Comparison of ENCODE assay signal across 8 cellular contexts in the genomic region with DNA sequence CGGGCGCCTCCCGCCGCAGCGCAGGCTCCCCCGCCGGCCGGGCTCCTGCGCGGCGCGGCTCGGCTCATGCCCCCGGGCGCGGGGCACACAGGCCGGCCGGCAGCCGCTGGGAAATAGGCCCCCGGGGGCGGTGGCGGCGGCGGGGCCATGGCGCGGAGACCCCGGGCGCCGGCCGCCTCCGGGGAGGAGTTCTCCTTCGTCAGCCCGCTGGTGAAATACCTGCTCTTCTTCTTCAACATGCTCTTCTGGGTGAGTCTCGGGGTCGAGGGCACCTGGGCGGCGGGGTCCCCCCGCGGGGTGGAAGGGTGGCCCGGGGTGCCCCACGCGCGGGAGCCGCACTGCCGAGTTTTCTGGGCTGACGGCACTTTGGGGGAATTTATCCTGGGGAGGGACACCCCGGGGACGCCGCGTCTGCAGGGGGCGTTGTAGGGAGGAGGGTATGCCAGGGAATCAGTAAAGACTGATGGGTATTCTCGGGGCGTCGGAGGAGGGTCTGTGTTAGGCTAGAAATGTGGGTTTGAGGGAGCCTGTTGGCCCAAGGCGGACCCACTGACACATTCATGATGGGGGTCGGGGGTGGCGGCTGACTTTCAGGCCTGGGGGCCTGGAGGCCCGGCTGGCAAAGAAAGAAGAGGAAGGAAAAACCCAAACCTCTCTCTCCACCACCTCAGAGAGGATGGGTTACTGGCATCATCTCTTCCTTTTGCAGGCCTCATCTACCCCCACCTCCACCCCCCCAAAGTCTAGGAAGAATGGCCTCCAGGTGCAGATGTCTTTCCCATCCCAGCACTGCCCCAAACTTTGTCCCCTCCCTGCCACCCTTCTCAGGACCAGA. TPM values are rescaled to one million over a fixed set of nuclear protein-coding genes. Genes with fewer than 3 reads are reported as not detected.
DNase-seq lines count a peak whose midpoint lies in the region; ATAC-seq and TF ChIP-seq lines count a peak whose summit lies in the region.

No MANE protein-coding gene starts in this region.

- peaks cover 28% of the 10 kb centered on the region for H3K27me3 ChIP-seq in H7 (ENCODE audit: control insufficient read depth, insufficient read depth, low read length)
- H3K27me3 ChIP-seq in Peyer's patch: no peaks in the 10 kb centered on the region
- peaks cover 5% of the 10 kb centered on the region for H3K27me3 ChIP-seq in neural cell (ENCODE audit: insufficient read depth, low read depth, low read length)

- H4K20me1 ChIP-seq in neural cell (ENCODE audit: insufficient read depth): no peaks in the 10 kb centered on the region

- ATAC-seq in HG02870 (IDR thresholded peaks at IDR 0.05; ENCODE audit: unreplicated experiment): no peak

- TF ChIP-seq EP300 in neural cell (conservative IDR thresholded peaks at IDR 0.05; ENCODE audit: poor library complexity, severe bottlenecking): no peak

- DNase-seq in H7: peak; percentile 71
- DNase-seq in Peyer's patch: peak in 2 of 3 donors; percentile 58 to 64
- DNase-seq in coronary artery (ENCODE audit: low spot score): no peak
- no peak for DNase-seq in NCI-H748 (lab: John Stamatoyannopoulos, UW; ENCODE audit: unreplicated experiment)
- DNase-seq in posterior vena cava (ENCODE audit: low spot score): no peak

- H3K4me1 ChIP-seq in Peyer's patch: peaks cover 0 to 7% (median 0%) of the 10 kb centered on the region in 4 donors

- peak overlapping the region; percentile 75 for H3K4me3 ChIP-seq in GM08714 (ENCODE audit: low read length)
- H3K4me3 ChIP-seq in H7 (ENCODE audit: insufficient read depth, low read depth, low read length): peak overlapping the region; percentile 57
- H3K4me3 ChIP-seq in Peyer's patch: peak overlapping the region; percentile 60 to 75 (median 65)
- peak overlapping the region; percentile 75 for H3K4me3 ChIP-seq in coronary artery
- peak overlapping the region; percentile 69 for H3K4me3 ChIP-seq in neural cell (ENCODE audit: low read length)

- intact Hi-C loops in posterior vena cava (cut with DNase I): no loop called here

- peak in 2 of 6 experiments; percentile 12 to 27 for TF ChIP-seq CTCF in Peyer's patch (IDR thresholded peaks at IDR 0.05)
- no peak for TF ChIP-seq CTCF in coronary artery (IDR thresholded peaks at IDR 0.05)
- TF ChIP-seq CTCF in neural cell (IDR thresholded peaks at IDR 0.05; ENCODE audit: poor library complexity, severe bottlenecking): peak; percentile 52

- H3K9ac ChIP-seq in neural cell (ENCODE audit: low read length): peak overlapping the region; percentile 39

- no peak overlapping the region for H2AFZ ChIP-seq in neural cell (ENCODE audit: low read depth, low read length)

- H3K36me3 ChIP-seq in H7 (replicated peaks; ENCODE audit: control insufficient read depth, insufficient read depth, low read length) (no peaks in the 10 kb centered on the region), Peyer's patch (no peaks in the 10 kb centered on the region), neural cell (ENCODE audit: insufficient read depth, low read length) (no peaks in the 10 kb centered on the region)

- peak overlapping the region; percentile 62 for H3K4me2 ChIP-seq in neural cell (ENCODE audit: low read length)

- H3K9me3 ChIP-seq in Peyer's patch (no peaks in the 10 kb centered on the region), neural cell (ENCODE audit: low read length) (no peaks in the 10 kb centered on the region)

- no peaks in the 10 kb centered on the region for H3K9me2 ChIP-seq in neural cell (ENCODE audit: insufficient read depth, low read length)

- no peak for TF ChIP-seq RAD21 in neural cell (conservative IDR thresholded peaks at IDR 0.05)

- H3K27ac ChIP-seq in Peyer's patch (peak overlapping the region; percentile 58 to 88 (median 62)), coronary artery (peak overlapping the region in 1 of 2 donors; percentile 16), neural cell (ENCODE audit: low read length) (no peak overlapping the region)

- no peaks in the 10 kb centered on the region for H3F3A ChIP-seq in neural cell (ENCODE audit: insufficient read depth, low read length, poor library complexity, severe bottlenecking)

- no peaks in the 10 kb centered on the region for H3K79me2 ChIP-seq in neural cell (replicated peaks; ENCODE audit: insufficient read depth, low read length)

- TF ChIP-seq POLR2A in Peyer's patch (IDR thresholded peaks at IDR 0.05): no peak

TF ChIP-seq in neural cell, 6 proteins besides CTCF, POLR2A, EP300 and RAD21:
- TF ChIP-seq EZH2 (IDR thresholded peaks at IDR 0.05; ENCODE audit: borderline replicate concordance, insufficient read depth, low read length, poor library complexity, severe bottlenecking): no peak
- TF ChIP-seq TAF1 (IDR thresholded peaks at IDR 0.05; ENCODE audit: low read depth): no peak
- TF ChIP-seq, protein P1, sequence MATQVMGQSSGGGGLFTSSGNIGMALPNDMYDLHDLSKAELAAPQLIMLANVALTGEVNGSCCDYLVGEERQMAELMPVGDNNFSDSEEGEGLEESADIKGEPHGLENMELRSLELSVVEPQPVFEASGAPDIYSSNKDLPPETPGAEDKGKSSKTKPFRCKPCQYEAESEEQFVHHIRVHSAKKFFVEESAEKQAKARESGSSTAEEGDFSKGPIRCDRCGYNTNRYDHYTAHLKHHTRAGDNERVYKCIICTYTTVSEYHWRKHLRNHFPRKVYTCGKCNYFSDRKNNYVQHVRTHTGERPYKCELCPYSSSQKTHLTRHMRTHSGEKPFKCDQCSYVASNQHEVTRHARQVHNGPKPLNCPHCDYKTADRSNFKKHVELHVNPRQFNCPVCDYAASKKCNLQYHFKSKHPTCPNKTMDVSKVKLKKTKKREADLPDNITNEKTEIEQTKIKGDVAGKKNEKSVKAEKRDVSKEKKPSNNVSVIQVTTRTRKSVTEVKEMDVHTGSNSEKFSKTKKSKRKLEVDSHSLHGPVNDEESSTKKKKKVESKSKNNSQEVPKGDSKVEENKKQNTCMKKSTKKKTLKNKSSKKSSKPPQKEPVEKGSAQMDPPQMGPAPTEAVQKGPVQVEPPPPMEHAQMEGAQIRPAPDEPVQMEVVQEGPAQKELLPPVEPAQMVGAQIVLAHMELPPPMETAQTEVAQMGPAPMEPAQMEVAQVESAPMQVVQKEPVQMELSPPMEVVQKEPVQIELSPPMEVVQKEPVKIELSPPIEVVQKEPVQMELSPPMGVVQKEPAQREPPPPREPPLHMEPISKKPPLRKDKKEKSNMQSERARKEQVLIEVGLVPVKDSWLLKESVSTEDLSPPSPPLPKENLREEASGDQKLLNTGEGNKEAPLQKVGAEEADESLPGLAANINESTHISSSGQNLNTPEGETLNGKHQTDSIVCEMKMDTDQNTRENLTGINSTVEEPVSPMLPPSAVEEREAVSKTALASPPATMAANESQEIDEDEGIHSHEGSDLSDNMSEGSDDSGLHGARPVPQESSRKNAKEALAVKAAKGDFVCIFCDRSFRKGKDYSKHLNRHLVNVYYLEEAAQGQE (IDR thresholded peaks at IDR 0.05; ENCODE audit: borderline replicate concordance): no peak
- no peak for TF ChIP-seq MXI1 (conservative IDR thresholded peaks at IDR 0.05; ENCODE audit: poor library complexity, severe bottlenecking)
- no peak for TF ChIP-seq SMC3 (conservative IDR thresholded peaks at IDR 0.05; ENCODE audit: poor library complexity)
- TF ChIP-seq POLR2AphosphoS5 (IDR thresholded peaks at IDR 0.05): no peak

RNA-seq across cellular contexts. Expression of a gene that starts 0.5 kb away (rescaled TPM):
- total RNA-seq in H7 (2014; rRNA removed; shearing (Covaris generic)): 19.7 and 22.1 TPM in 2 replicates
- total RNA-seq in Peyer's patch (10 to 100 TPM in 1 of 4 donors, 1 to 10 TPM in 3; 1.0 to 28.9 (median 3.5) TPM), posterior vena cava (1 to 10 TPM; 5.2 to 6.3 TPM)
- polyA plus RNA-seq in neural cell: 1.7 and 2.5 TPM in 2 replicates
- 2.4 and 4.4 TPM in 2 replicates for polyA minus RNA-seq in neural cell

RNA-seq across cellular contexts. Expression of a gene that starts 43.4 kb away (rescaled TPM):
- total RNA-seq in H7 (2014; rRNA removed; shearing (Covaris generic)): 44.9 and 49.6 TPM in 2 replicates
- total RNA-seq in Peyer's patch: 10 to 100 TPM in 1 of 4 donors, 1 to 10 TPM in 2, under 1 TPM in 1; 0.70 to 14.9 (median 2.2) TPM
- 8.8 and 14.7 TPM in 2 replicates for polyA plus RNA-seq in neural cell
- 13.1 and 18.5 TPM in 2 replicates for polyA minus RNA-seq in neural cell
- total RNA-seq in posterior vena cava: 1 to 10 TPM; 7.4 to 8.5 TPM

Comparison
In these comparisons a context has a peak if more than half of its experiments do, and no peak if none do; other contexts are left out.
1. DNase-seq: peak in H7 (single experiment) and Peyer's patch (2 of 3); none in coronary artery (single experiment), NCI-H748 (single experiment) and posterior vena cava (single experiment).
2. Peak in every context shown above with its lines, with median percentiles within 50 percentile points of each other: H3K4me3 ChIP-seq.